ENCODE assay signal across 9 cellular contexts in the genomic region with DNA sequence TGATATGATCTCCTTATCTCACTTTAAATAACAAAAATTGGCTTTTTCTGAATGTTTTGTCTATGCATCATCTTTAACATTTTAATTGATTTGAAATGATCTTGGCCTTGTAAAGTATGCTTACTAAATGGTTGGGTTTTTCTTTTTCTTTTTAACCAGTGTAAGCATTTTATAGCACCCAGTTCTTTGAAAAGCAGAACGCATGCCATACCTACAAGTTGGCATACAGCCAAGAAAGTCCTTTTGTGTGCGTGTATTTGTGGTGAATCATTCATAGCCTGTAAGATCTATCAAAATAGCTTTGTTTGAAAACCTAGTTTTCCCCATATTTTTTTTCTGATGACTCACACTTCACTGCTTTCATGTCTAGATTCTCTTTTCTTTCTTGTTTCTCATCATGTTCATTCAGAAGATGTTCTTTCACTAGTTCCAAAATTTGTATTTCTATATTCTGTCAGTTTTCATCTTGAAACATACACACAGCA. TPM values are rescaled to one million over a fixed set of nuclear protein-coding genes. Genes with fewer than 3 reads are reported as not detected.
DNase-seq lines count a peak whose midpoint lies in the region; ATAC-seq and TF ChIP-seq lines count a peak whose summit lies in the region.
"Had no signal": no experiment of that assay in that cellular context is flagged by ENCODE, and none has a peak within 500 bp of the region (broad histone marks: within the 10 kb centered on the region; RNA-seq: fewer than 3 reads in every experiment).

No MANE protein-coding gene starts in this region.

- H3K4me1 ChIP-seq in adipocyte (ENCODE audit: control insufficient read depth, insufficient read depth, low read length), result peaks cover 17% of the 10 kb centered on the region
- peaks cover 18% of the 10 kb centered on the region for H3K4me1 ChIP-seq in osteoblast (ENCODE audit: insufficient read depth, low read length)

- H2AFZ ChIP-seq in osteoblast (ENCODE audit: low read length), result no peak overlapping the region

- peak overlapping the region; percentile 42 for H3K4me2 ChIP-seq in osteoblast (ENCODE audit: insufficient read depth, low read length)

- no peak overlapping the region for H3K9ac ChIP-seq in adipocyte (ENCODE audit: low read length)

- H3K27me3 ChIP-seq in adipocyte (replicated peaks; ENCODE audit: control insufficient read depth, insufficient read depth, low read length) (no peaks in the 10 kb centered on the region), osteoblast (ENCODE audit: insufficient read depth, low read length) (no peaks in the 10 kb centered on the region)
- H3K27me3 ChIP-seq: right atrium auricular region had no signal

- H3K9me3 ChIP-seq in adipocyte (ENCODE audit: control insufficient read depth, low read length), result no peaks in the 10 kb centered on the region
- no peaks in the 10 kb centered on the region for H3K9me3 ChIP-seq in osteoblast (ENCODE audit: low read depth, low read length)
- H3K9me3 ChIP-seq: right atrium auricular region had no signal

- H3K27ac ChIP-seq in osteoblast (ENCODE audit: low read depth, low read length), result no peak overlapping the region
- H3K27ac ChIP-seq: right atrium auricular region had no signal

- no peaks in the 10 kb centered on the region for H3K36me3 ChIP-seq in adipocyte (ENCODE audit: control insufficient read depth, insufficient read depth, low read length, severe bottlenecking)
- H3K36me3 ChIP-seq in osteoblast (ENCODE audit: insufficient read depth, low read length), result no peaks in the 10 kb centered on the region
- H3K36me3 ChIP-seq: right atrium auricular region had no signal

- ATAC-seq in GM21737 (IDR thresholded peaks at IDR 0.05; ENCODE audit: unreplicated experiment) (no peak), left lobe of liver (no peak)

- H3K79me2 ChIP-seq in osteoblast (ENCODE audit: insufficient read depth, low read length), result peaks cover 9% of the 10 kb centered on the region

- H3K4me3 ChIP-seq in adipocyte (ENCODE audit: low read length) (no peak overlapping the region), osteoblast (ENCODE audit: insufficient read depth, low read length) (no peak overlapping the region)
- H3K4me3 ChIP-seq: right atrium auricular region had no signal

- TF ChIP-seq CTCF in osteoblast (IDR thresholded peaks at IDR 0.05; ENCODE audit: extremely low read depth, low read depth, low read length) (no peak), GM13976 (IDR thresholded peaks at IDR 0.05; ENCODE audit: borderline replicate concordance, control extremely low read depth, extremely low read depth, insufficient read depth, missing control alignments) (no peak)

- in situ Hi-C loops in GM13976 (cut with MboI; ENCODE audit: low sequenced_read_pairs, unreplicated experiment), result no loop called here

- DNase-seq in NCI-H1694 (lab: John Stamatoyannopoulos, UW) (peak; percentile 9), NCI-H1694 treated with DMSO at 0.1 percent for 48 hours (lab: John Stamatoyannopoulos, UW) (no peak), NCI-H128 (lab: John Stamatoyannopoulos, UW; ENCODE audit: unreplicated experiment) (peak; percentile 45), adipocyte (ENCODE audit: low read depth) (peak; percentile 71), osteoblast (ENCODE audit: insufficient read length, low spot score, missing footprints) (peak; percentile 47), GM13976 (ENCODE audit: low spot score) (no peak), left lobe of liver (ENCODE audit: low spot score) (no peak)

- H4K20me1 ChIP-seq in osteoblast (ENCODE audit: insufficient read depth, low read length), result no peaks in the 10 kb centered on the region

RNA-seq across cellular contexts. Expression of gene VRK2, which starts 4.1 kb away (rescaled TPM):
- total RNA-seq in osteoblast (22.1 and 25.0 TPM in 2 replicates), left lobe of liver (8.5 TPM)

Comparison
In these comparisons a context has a peak if more than half of its experiments do, and no peak if none do; other contexts are left out.
1. DNase-seq: peak in NCI-H1694 (single experiment), NCI-H128 (single experiment), adipocyte (single experiment) and osteoblast (single experiment); none in NCI-H1694 treated with DMSO at 0.1 percent for 48 hours (single experiment), GM13976 (single experiment) and left lobe of liver (single experiment).